24 cellular contexts compared by ENCODE assay signal in genomic region chr10:102148275-102148674, GRCh38. TPM values are rescaled to one million over a fixed set of nuclear protein-coding genes. Genes with fewer than 3 reads are reported as not detected.
A peak's percentile ranks its signal among the peaks of the same experiment; 100 is the strongest.
DNase-seq lines count a peak whose midpoint lies in the region; TF ChIP-seq lines count a peak whose summit lies in the region.
"Had no signal": no experiment of that assay in that cellular context is flagged by ENCODE, and none has a peak within 500 bp of the region (broad histone marks: within the 10 kb centered on the region; RNA-seq: fewer than 3 reads in every experiment).

No MANE protein-coding gene starts in this region.

- H3K9me3 ChIP-seq in breast epithelium = no peaks in the 10 kb centered on the region
- no peaks in the 10 kb centered on the region for H3K9me3 ChIP-seq in HEK293 (ENCODE audit: control insufficient read depth, insufficient read depth, low read depth, low read length)
- no peaks in the 10 kb centered on the region for H3K9me3 ChIP-seq in mesenchymal stem cell (ENCODE audit: control insufficient read depth, low read length)
- H3K9me3 ChIP-seq: pancreas, upper lobe of left lung had no signal

- peaks cover 12% of the 10 kb centered on the region for H3K4me1 Mint-ChIP-seq in MCF 10A (ENCODE audit: insufficient read depth, unreplicated experiment)
- H3K4me1 Mint-ChIP-seq in chondrocyte (ENCODE audit: low read depth) = peaks cover 28% of the 10 kb centered on the region

- H2BK12ac ChIP-seq in mesenchymal stem cell (ENCODE audit: low read length in 2 of 2) = no peak overlapping the region

- H3K36me3 Mint-ChIP-seq in MCF 10A (ENCODE audit: insufficient read depth, unreplicated experiment) (peaks cover 71% of the 10 kb centered on the region), chondrocyte (ENCODE audit: low read depth) (peaks cover 47% of the 10 kb centered on the region)

- no peak overlapping the region for H3K23ac ChIP-seq in mesenchymal stem cell (ENCODE audit: low read length in 2 of 2)

- H3K4me3 Mint-ChIP-seq in MCF 10A (ENCODE audit: unreplicated experiment) (no peak overlapping the region), chondrocyte (ENCODE audit: unreplicated experiment) (no peak overlapping the region)
- H3K4me3 Mint-ChIP-seq: activated CD4-positive, alpha-beta T cell treated with anti-CD3 and anti-CD28 coated beads, Interleukin-2, amount 10 ng/mL, durations not matched to agents 7 days and 5 days; nephron progenitor cell had no signal

- H3K4me3 ChIP-seq in breast epithelium (no peak overlapping the region), HEK293 (ENCODE audit: low read depth, low read length) (no peak overlapping the region), mesenchymal stem cell (ENCODE audit: insufficient read depth in 1 of 2, low read depth in 1 of 2, low read length in 2 of 2) (no peak overlapping the region)
- H3K4me3 ChIP-seq: pancreas, SK-N-MC, upper lobe of left lung had no signal

- no peak overlapping the region for H3K14ac ChIP-seq in mesenchymal stem cell (ENCODE audit: low read length in 2 of 2)

- no peak overlapping the region for H2AFZ ChIP-seq in mesenchymal stem cell (ENCODE audit: low read depth, low read length)

- peak overlapping the region; percentile 14 for H3K27ac Mint-ChIP-seq in MCF 10A (ENCODE audit: low read depth, unreplicated experiment)
- H3K27ac Mint-ChIP-seq in chondrocyte (ENCODE audit: unreplicated experiment) = peak overlapping the region; percentile 49
- H3K27ac Mint-ChIP-seq: activated CD4-positive, alpha-beta T cell treated with anti-CD3 and anti-CD28 coated beads, Interleukin-2, amount 10 ng/mL, durations not matched to agents 7 days and 5 days; nephron progenitor cell had no signal

- H4K8ac ChIP-seq in mesenchymal stem cell (ENCODE audit: low read length) = no peak overlapping the region

- BruUV-seq in MCF 10A (replicated peaks; lab: Mats Ljungman, UMichigan) = no TSS peak

- TF ChIP-seq CTCF in MCF 10A (IDR thresholded peaks at IDR 0.05; ENCODE audit: unreplicated experiment) (no peak), breast epithelium (IDR thresholded peaks at IDR 0.05) (no peak), HEK293 (tag by site-specific recombination; IDR thresholded peaks at IDR 0.05) (no peak), chondrocyte (IDR thresholded peaks at IDR 0.05) (no peak)

- H3K27me3 Mint-ChIP-seq in MCF 10A (ENCODE audit: insufficient read depth, unreplicated experiment) (no peaks in the 10 kb centered on the region), chondrocyte (ENCODE audit: low read depth) (no peaks in the 10 kb centered on the region)
- H3K27me3 Mint-ChIP-seq: activated CD4-positive, alpha-beta T cell treated with anti-CD3 and anti-CD28 coated beads, Interleukin-2, amount 10 ng/mL, durations not matched to agents 7 days and 5 days had no signal

- intact Hi-C loops in MCF 10A (cut with micrococcal nuclease) = no loop called here
- intact Hi-C loops in breast epithelium (cut with DNase I; ENCODE audit: low total_unique reads) = no loop called here

- TF ChIP-seq POLR2A in breast epithelium (IDR thresholded peaks at IDR 0.05) = no peak

- H4K91ac ChIP-seq in mesenchymal stem cell (ENCODE audit: low read length) = no peak overlapping the region

- WGBS in mesenchymal stem cell = 95% methylated on average over 13 of the region's 13 CpGs

- H3K27me3 ChIP-seq in breast epithelium (no peaks in the 10 kb centered on the region), mesenchymal stem cell (ENCODE audit: control insufficient read depth in 1 of 2, insufficient read depth in 1 of 2, low read length in 2 of 2) (no peaks in the 10 kb centered on the region)
- H3K27me3 ChIP-seq: brain microvascular endothelial cell, pancreas, upper lobe of left lung had no signal

- no peak overlapping the region for H3K18ac ChIP-seq in mesenchymal stem cell (ENCODE audit: low read depth in 1 of 2, low read length in 2 of 2)

- POLR2A ChIA-PET in MCF 10A (lab: Yijun Ruan, JAX) (interaction anchor here (1.0 to 1.7 kb wide), 2 partner anchors 11 to 16 kb away, joined by 3 to 9 read pairs; partner anchors contain the start of gene PPRC1), HEK293 (lab: Yijun Ruan, JAX) (interaction anchor here (0.9 kb wide), 1 partner anchor 34 kb away, joined by 5 read pairs; no protein-coding TSS in a partner anchor)

- DNase-seq in MCF 10A (ENCODE audit: unreplicated experiment) (no peak), breast epithelium (ENCODE audit: low spot score in 2 of 2) (no peak), chondrocyte (ENCODE audit: low spot score) (no peak), cerebellum (ENCODE audit: low spot score) (no peak), mesenchymal stem cell (no peak)
- no peak for DNase-seq in stimulated activated naive CD4-positive, alpha-beta T cell treated with Interleukin-2 at 50 U/mL for 16 hours (lab: John Stamatoyannopoulos, UW)
- DNase-seq: activated CD4-positive, alpha-beta T cell treated with anti-CD3 and anti-CD28 coated beads, Interleukin-2, amount 10 ng/mL, durations not matched to agents 7 days and 5 days; activated effector memory CD4-positive, alpha-beta T cell treated with Interleukin-2 at 50 U/mL for 16 hours; brain microvascular endothelial cell; C1 segment of cervical spinal cord; effector CD4-positive, alpha-beta T cell; islet precursor cell; KBM-7; midbrain; NCI-H1436; nephron progenitor cell; right cardiac atrium; stimulated activated CD4-positive, alpha-beta T cell treated with anti-CD3 and anti-CD28 coated beads, Interleukin-2, amount 100 ng/mL, for 24 hours; substantia nigra; upper lobe of left lung had no signal

- H3K27ac ChIP-seq in breast epithelium (no peak overlapping the region), HEK293 (ENCODE audit: extremely low read depth, low read depth, low read length) (no peak overlapping the region), mesenchymal stem cell (ENCODE audit: low read length, poor library complexity, severe bottlenecking) (no peak overlapping the region)
- H3K27ac ChIP-seq: brain microvascular endothelial cell, epithelial cell of prostate, pancreas, SK-N-MC, upper lobe of left lung had no signal

- H2BK15ac ChIP-seq in mesenchymal stem cell (ENCODE audit: low read depth, poor library complexity, severe bottlenecking) = no peak overlapping the region

- H3K4ac ChIP-seq in mesenchymal stem cell (ENCODE audit: low read depth in 1 of 2, low read length in 2 of 2) = no peak overlapping the region

- no peak overlapping the region for H2BK120ac ChIP-seq in mesenchymal stem cell (ENCODE audit: low read depth, low read length)

- H3K79me1 ChIP-seq in mesenchymal stem cell (replicated peaks; ENCODE audit: low read length, poor library complexity, severe bottlenecking) = peaks cover 37% of the 10 kb centered on the region

- CTCF ChIA-PET in MCF 10A (lab: Yijun Ruan, JAX) = no interaction called here
- CTCF ChIA-PET in HEK293 (lab: Yijun Ruan, JAX) = interaction anchor here (1.2 kb wide), 1 partner anchor 16 kb away, joined by 5 read pairs; no protein-coding TSS in a partner anchor

- H3K4me1 ChIP-seq in breast epithelium (no peaks in the 10 kb centered on the region), HEK293 (ENCODE audit: control insufficient read depth, insufficient read depth, low read length) (0 out of 2 replicates have a peak, but pooled peaks cover 2% of the 10 kb centered on the region), mesenchymal stem cell (ENCODE audit: control insufficient read depth, insufficient read depth, low read depth, low read length) (peaks cover 11% of the 10 kb centered on the region)

- no peak overlapping the region for H3K4me2 ChIP-seq in mesenchymal stem cell (ENCODE audit: low read length, poor library complexity, severe bottlenecking)

- no peaks in the 10 kb centered on the region for H3K9me3 Mint-ChIP-seq in MCF 10A (ENCODE audit: unreplicated experiment)
- H3K9me3 Mint-ChIP-seq in chondrocyte (ENCODE audit: low read depth) = no peaks in the 10 kb centered on the region
- H3K9me3 Mint-ChIP-seq: activated CD4-positive, alpha-beta T cell treated with anti-CD3 and anti-CD28 coated beads, Interleukin-2, amount 10 ng/mL, durations not matched to agents 7 days and 5 days; nephron progenitor cell had no signal

- H2AK5ac ChIP-seq in mesenchymal stem cell (ENCODE audit: low read length, severe bottlenecking) = no peak overlapping the region

- no peak overlapping the region for H3K9ac ChIP-seq in mesenchymal stem cell (ENCODE audit: low read length)

- H3K36me3 ChIP-seq in breast epithelium = no peaks in the 10 kb centered on the region
- peaks cover 29 to 65% of the 10 kb centered on the region in 2 experiments for H3K36me3 ChIP-seq in HEK293 (ENCODE audit: control insufficient read depth in 2 of 2, insufficient read depth in 1 of 2, low read length in 2 of 2)
- H3K36me3 ChIP-seq in mesenchymal stem cell (ENCODE audit: control insufficient read depth in 1 of 2, insufficient read depth in 2 of 2, low read depth in 1 of 2, low read length in 2 of 2) = peaks cover 52 to 69% of the 10 kb centered on the region in 2 experiments

- H2BK5ac ChIP-seq in mesenchymal stem cell (ENCODE audit: low read depth, low read length, poor library complexity, severe bottlenecking) = no peak overlapping the region

TF ChIP-seq in HEK293, 187 proteins besides CTCF, POLR2A, EP300 and RAD21 (continues in another document):
- TF ChIP-seq ZNF513 (tag by site-specific recombination; IDR thresholded peaks at IDR 0.05) = peak; percentile 99

RNA-seq across cellular contexts. Expression of gene NOLC1, which starts 3.9 kb away (rescaled TPM):
- total RNA-seq in MCF 10A (2022) = 122 and 168 TPM in 2 replicates
- 10 to 100 TPM; 40.5 to 82.8 (median 65.5) TPM for total RNA-seq in breast epithelium
- total RNA-seq in chondrocyte = 36.2 to 50.6 TPM (median 38.8 TPM) in 3 replicates
- 25.6 TPM for total RNA-seq in cerebellum
- 45.7 TPM for polyA plus RNA-seq in mesenchymal stem cell (2013, experiment 1 of 2)
- polyA plus RNA-seq in mesenchymal stem cell (2013, experiment 2 of 2) = 46.3 TPM

RNA-seq across cellular contexts. Expression of gene PPRC1, which starts 15.4 kb away (rescaled TPM):
- total RNA-seq in MCF 10A (2022) (50.4 and 68.2 TPM in 2 replicates), breast epithelium (10 to 100 TPM in 2 of 3 donors, 1 to 10 TPM in 1; 9.1 to 21.0 (median 19.8) TPM), chondrocyte (42.9 to 47.3 TPM (median 44.4 TPM) in 3 replicates), cerebellum (12.3 TPM)
- polyA plus RNA-seq in mesenchymal stem cell (2013, experiment 1 of 2) = 25.0 TPM
- 23.2 TPM for polyA plus RNA-seq in mesenchymal stem cell (2013, experiment 2 of 2)

RNA-seq across cellular contexts. Expression of gene LDB1, which starts 28.1 kb away (rescaled TPM):
- total RNA-seq in MCF 10A (2022) = 28.9 and 31.7 TPM in 2 replicates
- total RNA-seq in breast epithelium = 10 to 100 TPM; 29.6 to 53.6 (median 43.6) TPM
- total RNA-seq in chondrocyte = 64.6 to 73.9 TPM (median 65.7 TPM) in 3 replicates
- 73.6 TPM for total RNA-seq in cerebellum
- polyA plus RNA-seq in mesenchymal stem cell (2013, experiment 1 of 2) = 84.4 TPM
- 79.9 TPM for polyA plus RNA-seq in mesenchymal stem cell (2013, experiment 2 of 2)
